In genomic region chr2:203122317-203122998, GRCh38 we compare ENCODE assay signal across 1 cellular context.
TF ChIP-seq lines count a peak whose summit lies in the region.

No MANE protein-coding gene starts in this region.

TF ChIP-seq in GM12878, 131 proteins besides CTCF, POLR2A, EP300 and RAD21:
- TF ChIP-seq EGR1 (IDR thresholded peaks at IDR 0.05; ENCODE audit: borderline replicate concordance in 1 of 2, low read depth in 2 of 2, low read length in 2 of 2) (no peak), FOS (IDR thresholded peaks at IDR 0.05; ENCODE audit: borderline replicate concordance, extremely low read depth, insufficient read length) (no peak), TCF7 (IDR thresholded peaks at IDR 0.05; ENCODE audit: borderline replicate concordance) (no peak), ZBED1 (IDR thresholded peaks at IDR 0.05; ENCODE audit: borderline replicate concordance) (no peak), EZH2 (IDR thresholded peaks at IDR 0.05; ENCODE audit: borderline replicate concordance, control insufficient read depth, low read depth, low read length) (no peak), RELB (IDR thresholded peaks at IDR 0.05; ENCODE audit: low read depth) (no peak), ESRRA (IDR thresholded peaks at IDR 0.05; ENCODE audit: low read length) (no peak), ZBTB40 (IDR thresholded peaks at IDR 0.05; ENCODE audit: borderline replicate concordance) (no peak), MYB (IDR thresholded peaks at IDR 0.05; ENCODE audit: borderline replicate concordance, low read depth, low read length) (no peak), BRCA1 (IDR thresholded peaks at IDR 0.05; ENCODE audit: low read depth, low read length) (no peak), CUX1 (IDR thresholded peaks at IDR 0.05; ENCODE audit: insufficient replicate concordance, low read depth, low read length) (no peak), CHD2 (IDR thresholded peaks at IDR 0.05; ENCODE audit: borderline replicate concordance, low read depth, low read length) (no peak), TBL1XR1 (IDR thresholded peaks at IDR 0.05; ENCODE audit: low read depth, low read length) (no peak), NBN (IDR thresholded peaks at IDR 0.05) (no peak), BCL11A (IDR thresholded peaks at IDR 0.05; ENCODE audit: low read depth, low read length) (no peak)
TF ChIP-seq in GM12878: peak in this region for 0.
